Comparison of ENCODE assay signal across 2 cellular contexts in genomic region chr10:27745719-27746363, GRCh38.
TF ChIP-seq lines count a peak whose summit lies in the region.

MKX (minus strand) TSS chr10:27745819; CDS start chr10:27743415, 2,404 bp downstream.

TF ChIP-seq in liver, 16 proteins besides CTCF, POLR2A, EP300 and RAD21 (continued from another document):
- TF ChIP-seq RXRA (IDR thresholded peaks at IDR 0.05) (no peak), EGR1 (IDR thresholded peaks at IDR 0.05; ENCODE audit: low read depth in 2 of 2) (no peak), REST (IDR thresholded peaks at IDR 0.05) (no peak), FOXA1 (IDR thresholded peaks at IDR 0.05) (no peak), MAX (IDR thresholded peaks at IDR 0.05) (no peak), HNF4G (IDR thresholded peaks at IDR 0.05) (no peak), JUND (IDR thresholded peaks at IDR 0.05) (no peak), TAF1 (conservative IDR thresholded peaks at IDR 0.05) (no peak), YY1 (IDR thresholded peaks at IDR 0.05) (no peak), GABPA (IDR thresholded peaks at IDR 0.05 in 1 of 2, conservative IDR thresholded peaks at IDR 0.05 in 1 of 2) (no peak), NR2F2 (IDR thresholded peaks at IDR 0.05) (no peak), HNF4A (conservative IDR thresholded peaks at IDR 0.05) (no peak), ZBTB33 (IDR thresholded peaks at IDR 0.05) (no peak)

TF ChIP-seq in HepG2, 621 proteins besides CTCF, POLR2A, EP300 and RAD21 (continued from another document):
- TF ChIP-seq ZNF790 (CRISPR knock-in tag; IDR thresholded peaks at IDR 0.05; ENCODE audit: borderline replicate concordance) (no peak), ZNF567 (CRISPR knock-in tag; IDR thresholded peaks at IDR 0.05; ENCODE audit: borderline replicate concordance) (no peak), KDM6A (CRISPR knock-in tag; IDR thresholded peaks at IDR 0.05; ENCODE audit: low read depth) (no peak), U2AF2 (IDR thresholded peaks at IDR 0.05; ENCODE audit: low read depth, low read length) (no peak), E2F1 (CRISPR knock-in tag; IDR thresholded peaks at IDR 0.05) (no peak), ZMYM4 (CRISPR knock-in tag; IDR thresholded peaks at IDR 0.05) (no peak), DNMT1 (CRISPR knock-in tag; IDR thresholded peaks at IDR 0.05) (no peak), ZNF275 (CRISPR knock-in tag; IDR thresholded peaks at IDR 0.05; ENCODE audit: borderline replicate concordance) (no peak), ZBTB42 (CRISPR knock-in tag; IDR thresholded peaks at IDR 0.05) (no peak), KLF6 (CRISPR knock-in tag; IDR thresholded peaks at IDR 0.05) (no peak)
